18 cellular contexts compared by ENCODE assay signal in genomic region chr9:6620353-6620752, GRCh38. TPM values are rescaled to one million over a fixed set of nuclear protein-coding genes. Genes with fewer than 3 reads are reported as not detected.
"Had no signal": no experiment of that assay in that cellular context is flagged by ENCODE, and none has a peak within 500 bp of the region (broad histone marks: within the 10 kb centered on the region; RNA-seq: fewer than 3 reads in every experiment).

No MANE protein-coding gene starts in this region.

- H3K27ac Mint-ChIP-seq: dendritic cell treated with granulocyte-macrophage colony-stimulating factor and Interleukin-4, amounts not matched to agents 40 ng/mL and 50 ng/mL, for 4 days; immature natural killer cell; natural killer cell treated with Interleukin-12 subunit alpha and Interleukin-12 subunit beta and Interleukin-15 and Interleukin-18, amount 100 ng/mL, for 72 hours; progenitor cell of endocrine pancreas; stimulated activated naive CD8-positive, alpha-beta T cell treated with anti-CD3 and anti-CD28 coated beads, Interleukin-15, Interleukin-2, amounts not matched to agents 100 ng/mL and 50 ng/mL, for 24 hours had no signal

- H3K9me3 Mint-ChIP-seq: dendritic cell treated with granulocyte-macrophage colony-stimulating factor and Interleukin-4, amounts not matched to agents 40 ng/mL and 50 ng/mL, for 4 days; natural killer cell treated with Interleukin-12 subunit alpha and Interleukin-12 subunit beta and Interleukin-15 and Interleukin-18, amount 100 ng/mL, for 72 hours; stimulated activated naive CD8-positive, alpha-beta T cell treated with anti-CD3 and anti-CD28 coated beads, Interleukin-15, Interleukin-2, amounts not matched to agents 100 ng/mL and 50 ng/mL, for 24 hours had no signal

- H3K4me1 Mint-ChIP-seq: immature natural killer cell had no signal

- H3K27me3 Mint-ChIP-seq: progenitor cell of endocrine pancreas had no signal

- DNase-seq: esophagus squamous epithelium; foreskin fibroblast; immature natural killer cell; kidney; left colon; left ventricle myocardium superior; mesenchymal stem cell; midbrain; pancreas; right cardiac atrium; small intestine; stimulated activated CD4-positive, alpha-beta T cell treated with anti-CD3 and anti-CD28 coated beads, Interleukin-12 subunit alpha, Interleukin-12 subunit beta, amount 100 ng/mL, for 4 hours; upper lobe of right lung had no signal

- ATAC-seq: gastroesophageal sphincter; left colon; left ventricle myocardium superior; natural killer cell treated with Interleukin-12 subunit alpha and Interleukin-12 subunit beta and Interleukin-15 and Interleukin-18, amount 100 ng/mL, for 72 hours; pancreas; right cardiac atrium; upper lobe of right lung had no signal

- H3K36me3 Mint-ChIP-seq: immature natural killer cell; natural killer cell treated with Interleukin-12 subunit alpha and Interleukin-12 subunit beta and Interleukin-15 and Interleukin-18, amount 100 ng/mL, for 72 hours had no signal

- H3K4me3 Mint-ChIP-seq: dendritic cell treated with granulocyte-macrophage colony-stimulating factor and Interleukin-4, amounts not matched to agents 40 ng/mL and 50 ng/mL, for 4 days; immature natural killer cell; natural killer cell treated with Interleukin-12 subunit alpha and Interleukin-12 subunit beta and Interleukin-15 and Interleukin-18, amount 100 ng/mL, for 72 hours; stimulated activated naive CD8-positive, alpha-beta T cell treated with anti-CD3 and anti-CD28 coated beads, Interleukin-15, Interleukin-2, amounts not matched to agents 100 ng/mL and 50 ng/mL, for 24 hours had no signal

RNA-seq across cellular contexts. Expression of gene GLDC, which starts 25.2 kb away (rescaled TPM):
- total RNA-seq: left ventricle myocardium superior had no signal
